9 cellular contexts compared by ENCODE assay signal in the genomic region with DNA sequence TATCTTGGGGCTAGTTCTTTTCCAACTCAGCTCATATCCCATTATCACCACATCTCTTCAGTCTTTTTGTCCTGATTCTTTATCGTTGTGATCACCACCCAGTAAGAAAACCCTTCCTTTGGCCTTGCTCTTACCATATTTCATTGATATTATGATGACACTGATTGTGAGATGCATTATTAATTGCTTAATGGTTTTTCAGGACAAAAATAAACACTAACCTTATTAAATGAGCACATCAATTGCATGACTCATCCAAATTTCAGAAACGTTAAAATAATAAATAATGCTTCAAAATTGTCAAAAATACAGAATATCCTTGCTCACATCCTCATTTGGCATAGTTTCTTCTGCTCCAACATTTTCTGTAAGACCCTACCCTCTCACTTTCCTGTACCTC.
"Had no signal": no experiment of that assay in that cellular context is flagged by ENCODE, and none has a peak within 500 bp of the region (broad histone marks: within the 10 kb centered on the region; RNA-seq: fewer than 3 reads in every experiment).

No MANE protein-coding gene starts in this region.

- H2AFZ ChIP-seq: GM23338 had no signal

- H3K4me1 ChIP-seq: HAP-1 had no signal

- H3K36me3 ChIP-seq: HAP-1 had no signal

- FAIRE-seq: H1, HepG2 had no signal

- H3K4me2 ChIP-seq: GM23338 had no signal

- H3K27ac ChIP-seq: HL-60 had no signal

- ATAC-seq: GM23338, HCT116, HepG2 had no signal

- H3K4me3 Mint-ChIP-seq: GM23338, HFFc6 had no signal

- H3K4me3 ChIP-seq: GM23338, HAP-1 had no signal

- H3K27me3 Mint-ChIP-seq: IgD-negative memory B cell had no signal

- H3K9me3 ChIP-seq: HAP-1 had no signal

- H3K27ac Mint-ChIP-seq: HFFc6 had no signal

- H3K9me3 Mint-ChIP-seq: GM23338, HFFc6 had no signal

- DNase-seq: H7, HFFc6 had no signal
